24 cellular contexts compared by ENCODE assay signal in genomic region chr6:2804516-2804915, GRCh38. TPM values are rescaled to one million over a fixed set of nuclear protein-coding genes. Genes with fewer than 3 reads are reported as not detected.
"Had no signal": no experiment of that assay in that cellular context is flagged by ENCODE, and none has a peak within 500 bp of the region (broad histone marks: within the 10 kb centered on the region; RNA-seq: fewer than 3 reads in every experiment).

No MANE protein-coding gene starts in this region.

- H3K27ac ChIP-seq: adrenal gland, colonic mucosa, esophagus muscularis mucosa, tibial nerve had no signal

- H3K36me3 ChIP-seq: adrenal gland, ascending aorta, colonic mucosa, esophagus muscularis mucosa had no signal

- H3K4me3 ChIP-seq: adrenal gland, ascending aorta, colonic mucosa, dorsolateral prefrontal cortex, esophagus muscularis mucosa, tibial nerve had no signal

- FAIRE-seq: frontal cortex, islet of Langerhans had no signal

- H3K9me3 ChIP-seq: adrenal gland, ascending aorta, colonic mucosa, esophagus muscularis mucosa, tibial nerve had no signal

- H3K4me1 ChIP-seq: adrenal gland had no signal

- ATAC-seq: activated CD4-positive, alpha-beta T cell treated with anti-CD3 and anti-CD28 coated beads for 36 hours; activated T-helper 17 cell treated with anti-CD3 and anti-CD28 coated beads, Interleukin-2, amount 50 U/mL, for 72 hours; effector memory CD8-positive, alpha-beta T cell; stimulated activated naive CD8-positive, alpha-beta T cell treated with anti-CD3 and anti-CD28 coated beads, Interleukin-15, Interleukin-2, amounts not matched to agents 100 U/mL and 50 U/mL, for 24 hours; WTC11 had no signal

- DNase-seq: activated CD4-positive, alpha-beta T cell treated with anti-CD3 and anti-CD28 coated beads for 36 hours; activated CD4-positive, alpha-beta T cell treated with anti-CD3 and anti-CD28 coated beads, Interleukin-2, amount 50 U/mL, for 4 hours; activated CD8-positive, alpha-beta memory T cell treated with anti-CD3 and anti-CD28 coated beads for 24 hours; activated CD8-positive, alpha-beta memory T cell treated with anti-CD3 and anti-CD28 coated beads, Interleukin-2, amount 50 U/mL, for 4 hours; activated T-cell treated with anti-CD3 and anti-CD28 coated beads, Interleukin-2, amount 50 U/mL, for 24 hours; colonic mucosa; dorsolateral prefrontal cortex; effector memory CD8-positive, alpha-beta T cell; glutamatergic neuron; mesenchymal stem cell; naive B cell; retina; stimulated activated CD4-positive, alpha-beta T cell treated with anti-CD3 and anti-CD28 coated beads, Interleukin-4, amount 100 ng/mL, for 24 hours; stimulated activated naive CD8-positive, alpha-beta T cell treated with anti-CD3 and anti-CD28 coated beads, Interleukin-15, Interleukin-2, amounts not matched to agents 100 U/mL and 50 U/mL, for 24 hours; T-helper 9 cell had no signal

- H3K27me3 ChIP-seq: adrenal gland, ascending aorta, colonic mucosa, dorsolateral prefrontal cortex, esophagus muscularis mucosa, tibial nerve had no signal

RNA-seq across cellular contexts. Expression of gene SERPINB1, which starts 37.1 kb away (rescaled TPM):
- polyA plus RNA-seq: neural cell had no signal

RNA-seq across cellular contexts. Expression of gene MYLK4, which starts 53.8 kb away (rescaled TPM):
- total RNA-seq: ascending aorta had no signal
